In genomic region chrX:141903400-141904155, GRCh38 we compare ENCODE assay signal across 33 cellular contexts. TPM values are rescaled to one million over a fixed set of nuclear protein-coding genes. Genes with fewer than 3 reads are reported as not detected.
DNase-seq lines count a peak whose midpoint lies in the region; ATAC-seq and TF ChIP-seq lines count a peak whose summit lies in the region.
"Had no signal": no experiment of that assay in that cellular context is flagged by ENCODE, and none has a peak within 500 bp of the region (broad histone marks: within the 10 kb centered on the region; RNA-seq: fewer than 3 reads in every experiment).

A gene with protein sequence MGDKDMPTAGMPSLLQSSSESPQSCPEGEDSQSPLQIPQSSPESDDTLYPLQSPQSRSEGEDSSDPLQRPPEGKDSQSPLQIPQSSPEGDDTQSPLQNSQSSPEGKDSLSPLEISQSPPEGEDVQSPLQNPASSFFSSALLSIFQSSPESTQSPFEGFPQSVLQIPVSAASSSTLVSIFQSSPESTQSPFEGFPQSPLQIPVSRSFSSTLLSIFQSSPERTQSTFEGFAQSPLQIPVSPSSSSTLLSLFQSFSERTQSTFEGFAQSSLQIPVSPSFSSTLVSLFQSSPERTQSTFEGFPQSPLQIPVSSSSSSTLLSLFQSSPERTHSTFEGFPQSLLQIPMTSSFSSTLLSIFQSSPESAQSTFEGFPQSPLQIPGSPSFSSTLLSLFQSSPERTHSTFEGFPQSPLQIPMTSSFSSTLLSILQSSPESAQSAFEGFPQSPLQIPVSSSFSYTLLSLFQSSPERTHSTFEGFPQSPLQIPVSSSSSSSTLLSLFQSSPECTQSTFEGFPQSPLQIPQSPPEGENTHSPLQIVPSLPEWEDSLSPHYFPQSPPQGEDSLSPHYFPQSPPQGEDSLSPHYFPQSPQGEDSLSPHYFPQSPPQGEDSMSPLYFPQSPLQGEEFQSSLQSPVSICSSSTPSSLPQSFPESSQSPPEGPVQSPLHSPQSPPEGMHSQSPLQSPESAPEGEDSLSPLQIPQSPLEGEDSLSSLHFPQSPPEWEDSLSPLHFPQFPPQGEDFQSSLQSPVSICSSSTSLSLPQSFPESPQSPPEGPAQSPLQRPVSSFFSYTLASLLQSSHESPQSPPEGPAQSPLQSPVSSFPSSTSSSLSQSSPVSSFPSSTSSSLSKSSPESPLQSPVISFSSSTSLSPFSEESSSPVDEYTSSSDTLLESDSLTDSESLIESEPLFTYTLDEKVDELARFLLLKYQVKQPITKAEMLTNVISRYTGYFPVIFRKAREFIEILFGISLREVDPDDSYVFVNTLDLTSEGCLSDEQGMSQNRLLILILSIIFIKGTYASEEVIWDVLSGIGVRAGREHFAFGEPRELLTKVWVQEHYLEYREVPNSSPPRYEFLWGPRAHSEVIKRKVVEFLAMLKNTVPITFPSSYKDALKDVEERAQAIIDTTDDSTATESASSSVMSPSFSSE (plus strand): TSS chrX:141903894. CDS start chrX:141905073, 1,179 bp downstream.

- 61 to 69% methylated on average over 14 to 25 of the region's 25 CpGs for WGBS in testis, 2 donors
- 83 to 92% (median 90%) methylated on average over 19 to 25 of the region's 25 CpGs for WGBS in psoas muscle, 3 donors

- intact Hi-C loops in testis (cut with DNase I; ENCODE audit: low total_unique reads) (no loop called here), psoas muscle (cut with DNase I) (no loop called here)

- DNase-seq in DMS153 (lab: John Stamatoyannopoulos, UW) (peak; percentile 1), DMS153 treated with DMSO at 0.1 percent for 48 hours (lab: John Stamatoyannopoulos, UW; ENCODE audit: unreplicated experiment) (no peak), NCI-H2227 (lab: John Stamatoyannopoulos, UW; ENCODE audit: unreplicated experiment) (peak; percentile 79), SHP77 (lab: John Stamatoyannopoulos, UW) (peak; percentile 57 to 58), testis (peak; percentile 64), KG1 (lab: John Stamatoyannopoulos, UW) (no peak), psoas muscle (no peak)
- DNase-seq in activated CD4-positive, alpha-beta T cell treated with anti-CD3 and anti-CD28 coated beads for 48 hours, result no peak
- DNase-seq: activated CD4-positive, alpha-beta T cell treated with anti-CD3 and anti-CD28 coated beads for 4 hours; activated CD8-positive, alpha-beta memory T cell treated with anti-CD3 and anti-CD28 coated beads for 24 hours; activated effector memory CD4-positive, alpha-beta T cell treated with Interleukin-2 at 50 U/mL for 16 hours; activated naive CD8-positive, alpha-beta T cell treated with anti-CD3 and anti-CD28 coated beads for 36 hours; Calu3; caudate nucleus; cortex of kidney; effector memory CD8-positive, alpha-beta T cell; erythroblast; heart left ventricle; kidney; PC-3; stimulated activated naive B cell treated with anti-CD40 and anti-IgM and Interleukin-4, amounts not matched to agents 10 μg/mL and 1 μg/mL and 100 μg/mL, for 72 hours had no signal

- peak within 1 kb of the TSS; percentile 2 to 20 for H3K4me3 ChIP-seq in testis
- no peak within 1 kb of the TSS for H3K4me3 ChIP-seq in psoas muscle
- H3K4me3 ChIP-seq: ascending aorta, GM23338, heart left ventricle, SJSA1 had no signal

- TF ChIP-seq POLR2A in testis (IDR thresholded peaks at IDR 0.05), result no peak

- no peak for ATAC-seq in psoas muscle
- ATAC-seq: effector memory CD8-positive, alpha-beta T cell; GM23338; heart left ventricle; PC-3; sciatic nerve; stimulated activated naive B cell treated with anti-CD40 and anti-IgM and Interleukin-4, amounts not matched to agents 10 μg/mL and 1 μg/mL and 100 μg/mL, for 72 hours had no signal

- TF ChIP-seq CTCF in testis (IDR thresholded peaks at IDR 0.05), result no peak
- no peak for TF ChIP-seq CTCF in psoas muscle (IDR thresholded peaks at IDR 0.05)

- no peaks in the 10 kb centered on the region for H3K27me3 ChIP-seq in testis
- no peaks in the 10 kb centered on the region for H3K27me3 ChIP-seq in psoas muscle (ENCODE audit: insufficient read depth in 3 of 3, low read length in 2 of 3)
- H3K27me3 ChIP-seq: ascending aorta, heart left ventricle, neutrophil, SJSA1 had no signal

- H3K36me3 ChIP-seq in testis (ENCODE audit: low read depth, missing control alignments), result no peaks in the 10 kb centered on the region
- no peaks in the 10 kb centered on the region for H3K36me3 ChIP-seq in psoas muscle (ENCODE audit: insufficient read depth in 1 of 2, low read depth in 1 of 2)
- H3K36me3 ChIP-seq: ascending aorta, heart left ventricle, neutrophil, SJSA1 had no signal

- H3K4me1 ChIP-seq in testis (no peaks in the 10 kb centered on the region), psoas muscle (no peaks in the 10 kb centered on the region)
- H3K4me1 ChIP-seq: ascending aorta, heart left ventricle, SJSA1 had no signal

- no peaks in the 10 kb centered on the region for H3K9me3 ChIP-seq in testis
- H3K9me3 ChIP-seq in psoas muscle, result no peaks in the 10 kb centered on the region
- H3K9me3 ChIP-seq: ascending aorta, neutrophil, SJSA1 had no signal

- H3K27ac ChIP-seq in testis (no peak within 1 kb of the TSS), psoas muscle (no peak within 1 kb of the TSS)
- H3K27ac ChIP-seq: 22Rv1, ascending aorta, C4-2B, heart left ventricle, neutrophil, SJSA1 had no signal

RNA-seq across cellular contexts. Expression of the gene that starts here (rescaled TPM):
- total RNA-seq in testis, result 10 to 100 TPM in 1 of 2 donors, 1 to 10 TPM in 1; 10.0 to 10.1 TPM
- 16.2 TPM for polyA plus RNA-seq in testis (ENCODE audit: insufficient read depth, low read depth, low replicate concordance)
- total RNA-seq in psoas muscle, result not detected
- not detected for polyA plus RNA-seq in psoas muscle
- total RNA-seq: activated naive CD8-positive, alpha-beta T cell treated with anti-CD3 and anti-CD28 coated beads for 36 hours; ascending aorta; Calu3; fibroblast of villous mesenchyme; GM23338; heart left ventricle; kidney; liver; PC-3; progenitor cell of endocrine pancreas; sciatic nerve; SJSA1; temporal lobe; urinary bladder had no signal
- polyA plus RNA-seq: GM23338, heart left ventricle, liver, urinary bladder had no signal

Comparison
In these comparisons a context has a peak if more than half of its experiments do, and no peak if none do; other contexts are left out.
1. RNA of the gene that starts here (total RNA-seq): 10.0 to 10.1 TPM in testis; not detected in psoas muscle; every median in the first group is over 10 times any median in the second.
2. RNA of the gene that starts here (polyA plus RNA-seq): 16.2 TPM in testis (single experiment); not detected in psoas muscle; every median in the first group is over 10 times any median in the second.
3. DNase-seq: peak in DMS153 (single experiment), NCI-H2227 (single experiment), SHP77 (2 of 2) and testis (single experiment); none in DMS153 treated with DMSO at 0.1 percent for 48 hours (single experiment), activated CD4-positive, alpha-beta T cell treated with anti-CD3 and anti-CD28 coated beads for 48 hours (single experiment), KG1 (single experiment) and psoas muscle (0 of 2).